ENCODE assay signal across 30 cellular contexts in the genomic region with DNA sequence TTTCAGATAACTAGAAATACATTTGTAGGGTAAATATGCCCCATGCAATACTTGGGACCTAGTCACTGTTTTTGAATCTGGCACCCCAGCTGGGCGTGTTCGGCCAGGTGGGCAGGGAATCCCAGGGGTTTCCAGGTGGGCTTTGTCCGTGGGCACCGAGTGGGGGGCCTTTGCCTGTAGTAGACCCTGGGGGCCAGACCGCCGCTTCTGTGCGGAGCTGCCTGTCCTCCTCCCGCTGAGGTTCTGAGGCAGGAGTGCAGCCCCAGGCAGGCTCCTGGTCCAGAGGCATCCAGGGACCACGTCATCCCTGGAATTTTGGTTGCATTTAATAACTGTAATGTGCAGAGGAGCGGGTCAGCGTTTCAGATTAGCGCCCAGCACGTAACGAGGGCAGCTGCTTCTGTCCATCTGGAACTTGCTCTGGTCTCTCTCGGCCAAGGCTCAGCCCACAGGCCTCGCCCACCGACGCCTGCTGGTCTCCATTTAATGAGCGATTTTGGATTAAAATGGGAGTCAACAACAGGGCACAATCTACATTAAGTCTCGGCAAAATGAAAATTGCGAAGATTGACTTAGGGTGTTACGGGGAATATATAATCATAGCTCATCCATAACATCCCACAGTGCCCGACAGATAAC. TPM values are rescaled to one million over a fixed set of nuclear protein-coding genes. Genes with fewer than 3 reads are reported as not detected.
"Had no signal": no experiment of that assay in that cellular context is flagged by ENCODE, and none has a peak within 500 bp of the region (broad histone marks: within the 10 kb centered on the region; RNA-seq: fewer than 3 reads in every experiment).

No MANE protein-coding gene starts in this region.

- H3K36me3 Mint-ChIP-seq: naive thymus-derived CD8-positive, alpha-beta T cell; neural progenitor cell; stimulated activated naive B cell treated with anti-CD40 and anti-IgM and Interleukin-4, amounts not matched to agents 10 μg/mL and 1 μg/mL and 100 μg/mL, for 72 hours had no signal

- H3K36me3 ChIP-seq: esophagus squamous epithelium, gastroesophageal sphincter, neural progenitor cell, prostate gland, tibial nerve, upper lobe of right lung, vagina had no signal

- H3K9me3 ChIP-seq: esophagus squamous epithelium, gastroesophageal sphincter, prostate gland, testis, tibial nerve, upper lobe of right lung, vagina had no signal

- H3K27ac Mint-ChIP-seq: dendritic cell treated with granulocyte-macrophage colony-stimulating factor and Interleukin-4, amounts not matched to agents 40 ng/mL and 50 ng/mL, for 4 days; effector memory CD8-positive, alpha-beta T cell; naive thymus-derived CD8-positive, alpha-beta T cell; neural progenitor cell; stimulated activated naive B cell treated with anti-CD40 and anti-IgM and Interleukin-4, amounts not matched to agents 10 μg/mL and 1 μg/mL and 100 μg/mL, for 72 hours; stimulated activated naive CD8-positive, alpha-beta T cell treated with anti-CD3 and anti-CD28 coated beads, Interleukin-15, amount 100 ng/mL, for 72 hours had no signal

- FAIRE-seq: colon had no signal

- H3K9me3 Mint-ChIP-seq: dendritic cell treated with granulocyte-macrophage colony-stimulating factor and Interleukin-4, amounts not matched to agents 40 ng/mL and 50 ng/mL, for 4 days; effector memory CD8-positive, alpha-beta T cell; naive thymus-derived CD8-positive, alpha-beta T cell; neural progenitor cell; stimulated activated naive B cell treated with anti-CD40 and anti-IgM and Interleukin-4, amounts not matched to agents 10 μg/mL and 1 μg/mL and 100 μg/mL, for 72 hours; stimulated activated naive CD8-positive, alpha-beta T cell treated with anti-CD3 and anti-CD28 coated beads, Interleukin-15, amount 100 ng/mL, for 72 hours had no signal

- H3K9ac ChIP-seq: neural progenitor cell, parathyroid adenoma had no signal

- ATAC-seq: effector memory CD8-positive, alpha-beta T cell; gastroesophageal sphincter; left colon; naive thymus-derived CD8-positive, alpha-beta T cell; sciatic nerve; stimulated activated naive B cell treated with anti-CD40 and anti-IgM and Interleukin-4, amounts not matched to agents 10 μg/mL and 1 μg/mL and 100 μg/mL, for 72 hours; stimulated activated naive CD8-positive, alpha-beta T cell treated with anti-CD3 and anti-CD28 coated beads, Interleukin-15, amount 100 ng/mL, for 72 hours; upper lobe of right lung had no signal

- DNase-seq: effector memory CD8-positive, alpha-beta T cell; esophagus squamous epithelium; foreskin fibroblast; left colon; mesendoderm; naive thymus-derived CD8-positive, alpha-beta T cell; occipital lobe; stimulated activated CD4-positive, alpha-beta T cell treated with anti-CD3 and anti-CD28 coated beads, Interleukin-2, amount 100 ng/mL, for 24 hours; stimulated activated CD4-positive, alpha-beta T cell treated with anti-CD3 and anti-CD28 coated beads, Interleukin-4, amount 100 ng/mL, for 4 hours; stimulated activated naive B cell treated with anti-CD40 and anti-IgM and Interleukin-4, amounts not matched to agents 10 μg/mL and 1 μg/mL and 100 μg/mL, for 72 hours; stimulated activated naive CD8-positive, alpha-beta T cell treated with anti-CD3 and anti-CD28 coated beads, Interleukin-15, amount 100 ng/mL, for 72 hours; testis; upper lobe of right lung had no signal

- H3K27ac ChIP-seq: esophagus squamous epithelium, gastroesophageal sphincter, hepatocyte, neural progenitor cell, parathyroid adenoma, prostate gland, skin epidermis, testis, tibial nerve, upper lobe of right lung, vagina had no signal

- H3K4me3 ChIP-seq: esophagus squamous epithelium, gastroesophageal sphincter, hepatocyte, neural progenitor cell, prostate gland, skin epidermis, testis, tibial nerve, upper lobe of right lung, vagina had no signal

- H3K4me1 ChIP-seq: esophagus squamous epithelium, gastroesophageal sphincter, parathyroid adenoma, prostate gland, testis, tibial nerve, upper lobe of right lung, vagina had no signal

- H3K27me3 ChIP-seq: testis, vagina had no signal

- H3K4me3 Mint-ChIP-seq: dendritic cell treated with granulocyte-macrophage colony-stimulating factor and Interleukin-4, amounts not matched to agents 40 ng/mL and 50 ng/mL, for 4 days; effector memory CD8-positive, alpha-beta T cell; naive thymus-derived CD8-positive, alpha-beta T cell; neural progenitor cell; stimulated activated naive B cell treated with anti-CD40 and anti-IgM and Interleukin-4, amounts not matched to agents 10 μg/mL and 1 μg/mL and 100 μg/mL, for 72 hours; stimulated activated naive CD8-positive, alpha-beta T cell treated with anti-CD3 and anti-CD28 coated beads, Interleukin-15, amount 100 ng/mL, for 72 hours had no signal

RNA-seq across cellular contexts. Expression of gene BHLHE23, which starts 12.8 kb away (rescaled TPM):
- total RNA-seq: epithelial cell of proximal tubule; esophagus squamous epithelium; gastroesophageal sphincter; hepatocyte; kidney epithelial cell; left colon; liver; lung microvascular endothelial cell; naive thymus-derived CD8-positive, alpha-beta T cell; occipital lobe; renal cortical epithelial cell; sciatic nerve; subcutaneous adipose tissue; tibial nerve; upper lobe of right lung; vagina had no signal
- polyA plus RNA-seq: hepatocyte; liver; naive thymus-derived CD8-positive, alpha-beta T cell had no signal
